Comparison of ENCODE assay signal across 24 cellular contexts in the genomic region with DNA sequence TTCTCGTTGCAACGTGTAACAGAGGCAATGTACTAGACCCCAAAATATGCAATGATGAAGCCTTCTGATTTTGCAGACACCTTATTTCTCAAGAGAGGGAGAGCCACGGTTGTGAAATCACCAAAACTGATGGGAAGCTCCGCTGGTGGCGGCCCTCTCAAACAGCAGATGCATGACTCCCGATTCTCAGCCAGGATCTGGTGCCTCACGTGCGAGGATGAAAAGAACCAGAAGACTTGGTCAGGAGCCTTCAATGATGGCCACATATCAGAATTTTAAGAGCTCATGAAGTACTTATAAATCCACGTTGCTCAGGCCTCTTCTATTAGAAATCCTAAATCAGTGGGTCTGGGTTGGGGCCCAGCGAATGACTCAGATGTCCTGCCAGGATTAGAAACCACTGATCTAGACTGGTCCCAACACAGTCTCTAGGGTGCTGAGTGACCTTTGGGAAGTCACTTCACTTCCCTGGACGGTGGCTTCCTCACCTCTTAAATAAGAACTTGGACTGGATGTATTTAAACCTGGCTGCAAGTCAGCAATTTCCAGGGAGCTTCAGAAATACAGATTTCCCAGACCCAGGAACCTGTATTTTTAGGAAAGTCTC. TPM values are rescaled to one million over a fixed set of nuclear protein-coding genes. Genes with fewer than 3 reads are reported as not detected.
"Had no signal": no experiment of that assay in that cellular context is flagged by ENCODE, and none has a peak within 500 bp of the region (broad histone marks: within the 10 kb centered on the region; RNA-seq: fewer than 3 reads in every experiment).

No MANE protein-coding gene starts in this region.

- H3K9me3 ChIP-seq: lower lobe of right lung, mucosa of descending colon, right lobe of liver, stomach, vagina had no signal

- H3K4me1 ChIP-seq: lower lobe of right lung, parathyroid adenoma, right lobe of liver, stomach, vagina had no signal

- H3K27me3 ChIP-seq: right lobe of liver, stomach, vagina had no signal

- DNase-seq: activated CD4-positive, alpha-beta memory T cell treated with anti-CD3 and anti-CD28 coated beads for 36 hours; activated CD4-positive, alpha-beta T cell treated with anti-CD3 and anti-CD28 coated beads for 48 hours; activated naive CD4-positive, alpha-beta T cell treated with Interleukin-2 at 50 U/mL for 16 hours; activated naive CD8-positive, alpha-beta T cell treated with anti-CD3 and anti-CD28 coated beads for 36 hours; activated T-cell treated with anti-CD3 and anti-CD28 coated beads, Interleukin-2, amount 50 U/mL, for 48 hours; effector memory CD4-positive, alpha-beta T cell; glutamatergic neuron; hippocampal formation; lower lobe of right lung; mesendoderm; mucosa of descending colon; nephron progenitor cell; nucleus accumbens; right lobe of liver; stimulated activated CD4-positive, alpha-beta T cell treated with anti-CD3 and anti-CD28 coated beads, Interleukin-1b, Interleukin-23, amount 100 ng/mL, for 48 hours; stomach had no signal

- H3K27ac ChIP-seq: lower lobe of right lung, parathyroid adenoma, right lobe of liver, skin epidermis, stomach, vagina had no signal

- ATAC-seq: lower lobe of right lung, mucosa of descending colon, right lobe of liver had no signal

- H3K4me3 ChIP-seq: lower lobe of right lung, mucosa of descending colon, right lobe of liver, skin epidermis, stomach, vagina had no signal

RNA-seq across cellular contexts. Expression of a gene that starts 41.9 kb away (rescaled TPM):
- total RNA-seq: activated CD4-positive, alpha-beta memory T cell treated with anti-CD3 and anti-CD28 coated beads for 36 hours; activated naive CD8-positive, alpha-beta T cell treated with anti-CD3 and anti-CD28 coated beads for 36 hours; astrocyte; dermis microvascular lymphatic vessel endothelial cell; frontal cortex; pulmonary artery endothelial cell; temporal lobe had no signal
